Comparison of ENCODE assay signal across 27 cellular contexts in the genomic region with DNA sequence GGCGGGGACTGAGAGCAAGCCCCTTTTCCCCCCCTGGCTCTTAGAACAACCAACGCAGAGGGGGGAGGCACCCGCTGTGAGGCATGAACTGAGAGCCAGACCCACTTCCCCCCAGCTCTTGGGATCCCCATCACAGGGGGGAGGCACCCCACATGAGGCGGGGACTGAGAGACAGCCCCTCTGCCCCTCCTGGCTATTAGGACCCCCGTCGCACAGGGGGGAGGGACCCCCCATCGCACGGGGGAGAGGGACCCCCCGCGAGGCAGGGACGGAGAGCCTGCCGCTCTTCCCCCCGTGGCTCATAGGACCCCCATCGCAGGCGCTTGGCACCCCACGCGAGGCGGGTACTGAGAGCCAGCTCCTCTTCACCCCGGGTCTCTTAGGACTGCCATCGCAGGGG.
"Had no signal": no experiment of that assay in that cellular context is flagged by ENCODE, and none has a peak within 500 bp of the region (broad histone marks: within the 10 kb centered on the region; RNA-seq: fewer than 3 reads in every experiment).

No MANE protein-coding gene starts in this region.

- H3K9me3 ChIP-seq: left ventricle myocardium inferior, neutrophil, ovary, right atrium auricular region, right lobe of liver, testis, thyroid gland, transverse colon, upper lobe of left lung, vagina had no signal

- H3K4me3 Mint-ChIP-seq: immature natural killer cell; mesothelial cell of epicardium; naive B cell; nephron; neural crest cell; stimulated activated naive B cell treated with anti-CD40 and anti-IgM and Interleukin-4, amounts not matched to agents 10 μg/mL and 1 μg/mL and 100 μg/mL, for 72 hours; stimulated activated naive CD8-positive, alpha-beta T cell treated with anti-CD3 and anti-CD28 coated beads, Interleukin-15, Interleukin-2, amounts not matched to agents 100 ng/mL and 50 ng/mL, for 24 hours had no signal

- H3K4me1 ChIP-seq: left ventricle myocardium inferior, right atrium auricular region, right lobe of liver, testis, thyroid gland, transverse colon, upper lobe of left lung, vagina had no signal

- H3K27me3 Mint-ChIP-seq: stimulated activated naive B cell treated with anti-CD40 and anti-IgM and Interleukin-4, amounts not matched to agents 10 μg/mL and 1 μg/mL and 100 μg/mL, for 72 hours; stimulated activated naive CD8-positive, alpha-beta T cell treated with anti-CD3 and anti-CD28 coated beads, Interleukin-15, Interleukin-2, amounts not matched to agents 100 ng/mL and 50 ng/mL, for 24 hours had no signal

- H3K27ac Mint-ChIP-seq: immature natural killer cell; mesothelial cell of epicardium; naive B cell; nephron; progenitor cell of endocrine pancreas; stimulated activated naive B cell treated with anti-CD40 and anti-IgM and Interleukin-4, amounts not matched to agents 10 μg/mL and 1 μg/mL and 100 μg/mL, for 72 hours; stimulated activated naive CD8-positive, alpha-beta T cell treated with anti-CD3 and anti-CD28 coated beads, Interleukin-15, Interleukin-2, amounts not matched to agents 100 ng/mL and 50 ng/mL, for 24 hours had no signal

- DNase-seq: hippocampal formation; immature natural killer cell; kidney; left ventricle myocardium inferior; mesendoderm; naive B cell; occipital lobe; ovary; right lobe of liver; stimulated activated CD4-positive, alpha-beta T cell treated with anti-CD3 and anti-CD28 coated beads, Interleukin-1b, Interleukin-23, amount 100 ng/mL, for 48 hours; stimulated activated CD4-positive, alpha-beta T cell treated with anti-CD3 and anti-CD28 coated beads, Interleukin-2, amount 100 ng/mL, for 48 hours; stimulated activated CD8-positive, alpha-beta memory T cell treated with anti-CD3 and anti-CD28 coated beads, Interleukin-4, amount 100 ng/mL, for 48 hours; stimulated activated naive B cell treated with anti-CD40 and anti-IgM and Interleukin-4, amounts not matched to agents 10 μg/mL and 1 μg/mL and 100 μg/mL, for 72 hours; testis; transverse colon had no signal

- H3K36me3 ChIP-seq: left ventricle myocardium inferior, neutrophil, ovary, right atrium auricular region, right lobe of liver, thyroid gland, transverse colon, upper lobe of left lung, vagina had no signal

- H3K4me1 Mint-ChIP-seq: immature natural killer cell; mesothelial cell of epicardium; naive B cell; nephron; stimulated activated naive B cell treated with anti-CD40 and anti-IgM and Interleukin-4, amounts not matched to agents 10 μg/mL and 1 μg/mL and 100 μg/mL, for 72 hours had no signal

- H3K4me2 ChIP-seq: smooth muscle cell had no signal

- H3K36me3 Mint-ChIP-seq: immature natural killer cell; mesothelial cell of epicardium; naive B cell; stimulated activated naive B cell treated with anti-CD40 and anti-IgM and Interleukin-4, amounts not matched to agents 10 μg/mL and 1 μg/mL and 100 μg/mL, for 72 hours had no signal

- H3K27me3 ChIP-seq: neutrophil, ovary, right atrium auricular region, right lobe of liver, testis, thyroid gland, transverse colon, upper lobe of left lung, vagina had no signal

- ATAC-seq: stimulated activated naive B cell treated with anti-CD40 and anti-IgM and Interleukin-4, amounts not matched to agents 10 μg/mL and 1 μg/mL and 100 μg/mL, for 72 hours had no signal

- H3K9me3 Mint-ChIP-seq: mesothelial cell of epicardium; naive B cell; nephron; neural crest cell; stimulated activated naive B cell treated with anti-CD40 and anti-IgM and Interleukin-4, amounts not matched to agents 10 μg/mL and 1 μg/mL and 100 μg/mL, for 72 hours; stimulated activated naive CD8-positive, alpha-beta T cell treated with anti-CD3 and anti-CD28 coated beads, Interleukin-15, Interleukin-2, amounts not matched to agents 100 ng/mL and 50 ng/mL, for 24 hours had no signal

- H3K27ac ChIP-seq: left ventricle myocardium inferior, neutrophil, ovary, right atrium auricular region, right lobe of liver, testis, thyroid gland, transverse colon, upper lobe of left lung, vagina had no signal

- H3K4me3 ChIP-seq: left ventricle myocardium inferior, lung, ovary, right atrium auricular region, right lobe of liver, smooth muscle cell, testis, thyroid gland, transverse colon, upper lobe of left lung, vagina had no signal
